Comparison of ENCODE assay signal across 10 cellular contexts in the genomic region with DNA sequence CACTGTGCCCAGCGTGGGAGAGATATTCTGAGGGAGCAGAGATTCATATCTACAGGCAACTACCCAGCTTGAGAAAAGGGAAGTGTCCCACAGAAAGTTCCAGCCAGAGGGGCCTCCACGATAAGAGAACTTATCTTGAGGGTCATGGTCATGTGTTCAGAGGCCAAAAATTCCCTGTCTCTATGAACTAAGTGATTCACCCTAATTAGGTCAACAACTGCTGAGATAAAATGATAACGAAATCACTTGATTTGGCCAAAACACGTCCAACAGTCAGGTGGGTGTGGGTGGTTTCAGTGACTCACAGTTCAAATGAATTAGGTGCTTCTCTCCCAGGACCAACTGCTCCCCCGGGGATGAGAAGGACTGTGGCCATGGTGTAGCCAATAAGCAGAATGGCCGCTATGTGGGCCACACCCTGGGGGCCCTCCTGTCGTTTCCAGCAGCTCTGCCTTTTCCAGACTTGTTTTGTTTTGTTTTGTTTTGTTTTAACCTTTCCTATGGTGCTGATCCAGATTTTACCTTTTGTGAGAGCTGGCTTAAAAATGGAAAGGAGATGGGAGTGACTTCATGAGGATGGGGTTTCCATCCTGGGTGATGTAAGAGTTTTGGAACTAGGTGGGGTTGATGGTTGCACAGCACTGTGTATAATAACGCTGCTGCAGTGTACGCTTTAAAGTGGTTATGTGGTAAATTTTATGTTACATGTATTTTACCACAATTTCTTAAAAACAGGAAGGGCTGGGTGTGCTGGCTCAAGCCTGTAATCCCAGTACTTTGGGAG. TPM values are rescaled to one million over a fixed set of nuclear protein-coding genes. Genes with fewer than 3 reads are reported as not detected.
DNase-seq lines count a peak whose midpoint lies in the region; ATAC-seq lines count a peak whose summit lies in the region.
"Had no signal": no experiment of that assay in that cellular context is flagged by ENCODE, and none has a peak within 500 bp of the region (broad histone marks: within the 10 kb centered on the region; RNA-seq: fewer than 3 reads in every experiment).

No MANE protein-coding gene starts in this region.

- no peaks in the 10 kb centered on the region for H3K9me3 Mint-ChIP-seq in activated CD4-positive, alpha-beta T cell treated with anti-CD3 and anti-CD28 coated beads for 36 hours (ENCODE audit: low read depth)
- no peaks in the 10 kb centered on the region for H3K9me3 Mint-ChIP-seq in stimulated activated effector memory CD8-positive, alpha-beta T cell treated with anti-CD3 and anti-CD28 coated beads, Interleukin-12 subunit alpha, Interleukin-12 subunit beta, amount 100 ng/mL, for 72 hours

- H3K27me3 ChIP-seq in effector memory CD4-positive, alpha-beta T cell (replicated peaks; ENCODE audit: control insufficient read depth, insufficient read depth, low read length, poor library complexity, severe bottlenecking), result no peaks in the 10 kb centered on the region

- peak; percentile 18 to 50 for DNase-seq in activated CD4-positive, alpha-beta T cell treated with anti-CD3 and anti-CD28 coated beads for 24 hours (ENCODE audit: low read depth in 2 of 2)
- DNase-seq in activated CD4-positive, alpha-beta T cell treated with anti-CD3 and anti-CD28 coated beads for 1 hour, result no peak
- DNase-seq in activated CD4-positive, alpha-beta T cell treated with anti-CD3 and anti-CD28 coated beads for 36 hours, result peak; percentile 77
- DNase-seq in effector memory CD4-positive, alpha-beta T cell, result peak; percentile 46 to 59 (median 49)
- peak; percentile 31 to 80 for DNase-seq in stimulated activated effector memory CD8-positive, alpha-beta T cell treated with anti-CD3 and anti-CD28 coated beads, Interleukin-12 subunit alpha, Interleukin-12 subunit beta, amount 100 ng/mL, for 72 hours (ENCODE audit: low spot score in 2 of 2)
- DNase-seq in NCI-H1694 treated with DMSO at 0.1 percent for 48 hours (lab: John Stamatoyannopoulos, UW) (no peak), NCI-H2029 treated with DMSO at 0.1 percent for 48 hours (lab: John Stamatoyannopoulos, UW) (no peak)
- DNase-seq: left colon had no signal

- peaks cover 44% of the 10 kb centered on the region for H3K4me1 Mint-ChIP-seq in activated CD4-positive, alpha-beta T cell treated with anti-CD3 and anti-CD28 coated beads for 36 hours
- H3K4me1 Mint-ChIP-seq in stimulated activated effector memory CD8-positive, alpha-beta T cell treated with anti-CD3 and anti-CD28 coated beads, Interleukin-12 subunit alpha, Interleukin-12 subunit beta, amount 100 ng/mL, for 72 hours, result peaks cover 54% of the 10 kb centered on the region

- CTCF ChIA-PET in activated CD4-positive, alpha-beta T cell treated with anti-CD3 and anti-CD28 coated beads for 36 hours (lab: Charles Lee), result interaction anchor here (0.5 to 1.4 kb wide), 3 partner anchors 12 to 102 kb away, joined by 3 to 6 read pairs (median 4); no protein-coding TSS in a partner anchor

- H3K9me3 ChIP-seq in effector memory CD4-positive, alpha-beta T cell (ENCODE audit: control insufficient read depth, low read length), result no peaks in the 10 kb centered on the region

- H3K4me3 Mint-ChIP-seq in activated CD4-positive, alpha-beta T cell treated with anti-CD3 and anti-CD28 coated beads for 36 hours, result peak overlapping the region; percentile 44
- H3K4me3 Mint-ChIP-seq in stimulated activated effector memory CD8-positive, alpha-beta T cell treated with anti-CD3 and anti-CD28 coated beads, Interleukin-12 subunit alpha, Interleukin-12 subunit beta, amount 100 ng/mL, for 72 hours, result peak overlapping the region; percentile 55

- peaks cover 46% of the 10 kb centered on the region for H3K4me1 ChIP-seq in effector memory CD4-positive, alpha-beta T cell (ENCODE audit: control insufficient read depth, insufficient read depth, low read length, poor library complexity, severe bottlenecking)

- H3K27me3 Mint-ChIP-seq in activated CD4-positive, alpha-beta T cell treated with anti-CD3 and anti-CD28 coated beads for 36 hours, result no peaks in the 10 kb centered on the region

- H3K27ac ChIP-seq in effector memory CD4-positive, alpha-beta T cell (ENCODE audit: insufficient read depth, low read length, poor library complexity, severe bottlenecking), result peak overlapping the region; percentile 68

- peak; percentile 66 for ATAC-seq in activated CD4-positive, alpha-beta T cell treated with anti-CD3 and anti-CD28 coated beads for 36 hours
- peak; percentile 85 for ATAC-seq in stimulated activated effector memory CD8-positive, alpha-beta T cell treated with anti-CD3 and anti-CD28 coated beads, Interleukin-12 subunit alpha, Interleukin-12 subunit beta, amount 100 ng/mL, for 72 hours
- no peak for ATAC-seq in GM21723 (IDR thresholded peaks at IDR 0.05; ENCODE audit: unreplicated experiment)
- ATAC-seq: left colon had no signal

- H3K4me3 ChIP-seq in effector memory CD4-positive, alpha-beta T cell (ENCODE audit: insufficient read depth, low read depth, low read length, poor library complexity, severe bottlenecking), result no peak overlapping the region

- no peaks in the 10 kb centered on the region for H3K36me3 Mint-ChIP-seq in activated CD4-positive, alpha-beta T cell treated with anti-CD3 and anti-CD28 coated beads for 36 hours (ENCODE audit: low read depth)
- H3K36me3 Mint-ChIP-seq in stimulated activated effector memory CD8-positive, alpha-beta T cell treated with anti-CD3 and anti-CD28 coated beads, Interleukin-12 subunit alpha, Interleukin-12 subunit beta, amount 100 ng/mL, for 72 hours, result peaks cover 8% of the 10 kb centered on the region

- POLR2A ChIA-PET in activated CD4-positive, alpha-beta T cell treated with anti-CD3 and anti-CD28 coated beads for 36 hours (lab: Charles Lee), result interaction anchor here (0.6 to 1.2 kb wide), 2 partner anchors 15 to 1093 kb away, joined by 3 read pairs; no protein-coding TSS in a partner anchor

- intact Hi-C loops in activated CD4-positive, alpha-beta T cell treated with anti-CD3 and anti-CD28 coated beads for 36 hours (cut with DNase I, micrococcal nuclease), result loop anchor here (2.0 to 5.0 kb wide), 2 partner anchors 16 to 70 kb away; a partner anchor contains a TSS

- H3K36me3 ChIP-seq in effector memory CD4-positive, alpha-beta T cell (ENCODE audit: control insufficient read depth, insufficient read depth, low read length), result no peaks in the 10 kb centered on the region

- H3K27ac Mint-ChIP-seq in activated CD4-positive, alpha-beta T cell treated with anti-CD3 and anti-CD28 coated beads for 36 hours, result peak overlapping the region; percentile 85
- peak overlapping the region; percentile 95 for H3K27ac Mint-ChIP-seq in stimulated activated effector memory CD8-positive, alpha-beta T cell treated with anti-CD3 and anti-CD28 coated beads, Interleukin-12 subunit alpha, Interleukin-12 subunit beta, amount 100 ng/mL, for 72 hours

RNA-seq across cellular contexts. Expression of a gene that starts 8.7 kb away (rescaled TPM):
- total RNA-seq in activated CD4-positive, alpha-beta T cell treated with anti-CD3 and anti-CD28 coated beads for 36 hours, result under 1 TPM; 0.14 to 0.49 TPM
- total RNA-seq: left colon, skeletal muscle tissue had no signal

RNA-seq across cellular contexts. Expression of a gene that starts 43.2 kb away (rescaled TPM):
- under 1 TPM in 1 of 2 experiments, not detected in 1; 0.11 TPM for total RNA-seq in activated CD4-positive, alpha-beta T cell treated with anti-CD3 and anti-CD28 coated beads for 36 hours

Comparison
In these comparisons a context has a peak if more than half of its experiments do, and no peak if none do; other contexts are left out.
1. DNase-seq: peak in activated CD4-positive, alpha-beta T cell treated with anti-CD3 and anti-CD28 coated beads for 24 hours (2 of 2), activated CD4-positive, alpha-beta T cell treated with anti-CD3 and anti-CD28 coated beads for 36 hours (single experiment), effector memory CD4-positive, alpha-beta T cell (3 of 3) and stimulated activated effector memory CD8-positive, alpha-beta T cell treated with anti-CD3 and anti-CD28 coated beads, Interleukin-12 subunit alpha, Interleukin-12 subunit beta, amount 100 ng/mL, for 72 hours (2 of 2); none in activated CD4-positive, alpha-beta T cell treated with anti-CD3 and anti-CD28 coated beads for 1 hour (single experiment), NCI-H1694 treated with DMSO at 0.1 percent for 48 hours (single experiment) and NCI-H2029 treated with DMSO at 0.1 percent for 48 hours (single experiment).